Comparison of ENCODE assay signal across 1 cellular context in the genomic region with DNA sequence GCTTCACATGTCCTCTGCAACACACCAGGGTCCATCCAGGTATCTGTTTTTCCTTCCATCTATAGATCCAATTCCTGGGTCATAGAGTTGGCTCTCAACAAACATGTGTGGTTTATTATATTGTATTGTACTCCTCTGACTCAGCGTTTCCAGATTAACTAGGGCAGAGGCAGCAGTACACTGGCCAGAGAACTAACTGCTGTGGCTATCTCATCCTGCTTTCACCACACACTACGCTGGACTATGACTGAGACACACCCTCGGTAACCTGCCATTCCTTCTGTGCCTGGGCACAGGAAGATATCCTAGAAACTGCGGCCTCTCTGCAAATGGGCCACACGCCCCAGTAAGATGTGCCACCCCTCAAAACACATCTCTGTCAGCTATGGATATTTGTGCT.
A peak's percentile ranks its signal among the peaks of the same experiment; 100 is the strongest.
TF ChIP-seq lines count a peak whose summit lies in the region.

No MANE protein-coding gene starts in this region.

TF ChIP-seq in K562, 482 proteins besides CTCF, POLR2A, EP300 and RAD21 (continued from another document and continues in another):
- TF ChIP-seq, protein P1, sequence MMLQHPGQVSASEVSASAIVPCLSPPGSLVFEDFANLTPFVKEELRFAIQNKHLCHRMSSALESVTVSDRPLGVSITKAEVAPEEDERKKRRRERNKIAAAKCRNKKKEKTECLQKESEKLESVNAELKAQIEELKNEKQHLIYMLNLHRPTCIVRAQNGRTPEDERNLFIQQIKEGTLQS (IDR thresholded peaks at IDR 0.05) = no peak
- TF ChIP-seq, protein P1 (CRISPR knock-in tag; conservative IDR thresholded peaks at IDR 0.05) = no peak
- no peak for TF ChIP-seq LCOR (CRISPR knock-in tag; IDR thresholded peaks at IDR 0.05)
- peak; percentile 78 for TF ChIP-seq BACH1 (tag; IDR thresholded peaks at IDR 0.05)
- no peak for TF ChIP-seq TSHZ1 (CRISPR knock-in tag; IDR thresholded peaks at IDR 0.05)
- no peak for TF ChIP-seq ZNF436 (CRISPR knock-in tag; IDR thresholded peaks at IDR 0.05)
- TF ChIP-seq POLR2AphosphoS2 (IDR thresholded peaks at IDR 0.05; ENCODE audit: low read length) = no peak
- TF ChIP-seq SAFB2 (IDR thresholded peaks at IDR 0.05; ENCODE audit: borderline replicate concordance, low read depth, low read length, severe bottlenecking) = no peak
- TF ChIP-seq ZNF253 (CRISPR knock-in tag; conservative IDR thresholded peaks at IDR 0.05) = no peak
- TF ChIP-seq FOXK1 (CRISPR knock-in tag; IDR thresholded peaks at IDR 0.05; ENCODE audit: borderline replicate concordance) = no peak
- TF ChIP-seq, protein P2, sequence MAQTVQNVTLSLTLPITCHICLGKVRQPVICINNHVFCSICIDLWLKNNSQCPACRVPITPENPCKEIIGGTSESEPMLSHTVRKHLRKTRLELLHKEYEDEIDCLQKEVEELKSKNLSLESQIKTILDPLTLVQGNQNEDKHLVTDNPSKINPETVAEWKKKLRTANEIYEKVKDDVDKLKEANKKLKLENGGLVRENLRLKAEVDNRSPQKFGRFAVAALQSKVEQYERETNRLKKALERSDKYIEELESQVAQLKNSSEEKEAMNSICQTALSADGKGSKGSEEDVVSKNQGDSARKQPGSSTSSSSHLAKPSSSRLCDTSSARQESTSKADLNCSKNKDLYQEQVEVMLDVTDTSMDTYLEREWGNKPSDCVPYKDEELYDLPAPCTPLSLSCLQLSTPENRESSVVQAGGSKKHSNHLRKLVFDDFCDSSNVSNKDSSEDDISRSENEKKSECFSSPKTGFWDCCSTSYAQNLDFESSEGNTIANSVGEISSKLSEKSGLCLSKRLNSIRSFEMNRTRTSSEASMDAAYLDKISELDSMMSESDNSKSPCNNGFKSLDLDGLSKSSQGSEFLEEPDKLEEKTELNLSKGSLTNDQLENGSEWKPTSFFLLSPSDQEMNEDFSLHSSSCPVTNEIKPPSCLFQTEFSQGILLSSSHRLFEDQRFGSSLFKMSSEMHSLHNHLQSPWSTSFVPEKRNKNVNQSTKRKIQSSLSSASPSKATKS (CRISPR knock-in tag; IDR thresholded peaks at IDR 0.05) = no peak
- TF ChIP-seq, protein P3, sequence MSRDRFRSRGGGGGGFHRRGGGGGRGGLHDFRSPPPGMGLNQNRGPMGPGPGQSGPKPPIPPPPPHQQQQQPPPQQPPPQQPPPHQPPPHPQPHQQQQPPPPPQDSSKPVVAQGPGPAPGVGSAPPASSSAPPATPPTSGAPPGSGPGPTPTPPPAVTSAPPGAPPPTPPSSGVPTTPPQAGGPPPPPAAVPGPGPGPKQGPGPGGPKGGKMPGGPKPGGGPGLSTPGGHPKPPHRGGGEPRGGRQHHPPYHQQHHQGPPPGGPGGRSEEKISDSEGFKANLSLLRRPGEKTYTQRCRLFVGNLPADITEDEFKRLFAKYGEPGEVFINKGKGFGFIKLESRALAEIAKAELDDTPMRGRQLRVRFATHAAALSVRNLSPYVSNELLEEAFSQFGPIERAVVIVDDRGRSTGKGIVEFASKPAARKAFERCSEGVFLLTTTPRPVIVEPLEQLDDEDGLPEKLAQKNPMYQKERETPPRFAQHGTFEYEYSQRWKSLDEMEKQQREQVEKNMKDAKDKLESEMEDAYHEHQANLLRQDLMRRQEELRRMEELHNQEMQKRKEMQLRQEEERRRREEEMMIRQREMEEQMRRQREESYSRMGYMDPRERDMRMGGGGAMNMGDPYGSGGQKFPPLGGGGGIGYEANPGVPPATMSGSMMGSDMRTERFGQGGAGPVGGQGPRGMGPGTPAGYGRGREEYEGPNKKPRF (IDR thresholded peaks at IDR 0.05; ENCODE audit: low read depth, low read length) = no peak
- TF ChIP-seq XRCC3 (IDR thresholded peaks at IDR 0.05) = no peak
- no peak for TF ChIP-seq SNRNP70 (optimal IDR thresholded peaks at IDR 0.05; ENCODE audit: low read depth, low read length)
- TF ChIP-seq MEIS2 (IDR thresholded peaks at IDR 0.05; ENCODE audit: partially characterized antibody) = peak; percentile 19
- no peak for TF ChIP-seq NR2F6 (CRISPR knock-in tag; IDR thresholded peaks at IDR 0.05)
- TF ChIP-seq ARID1B (IDR thresholded peaks at IDR 0.05) = peak; percentile 46
- TF ChIP-seq MTF1 (CRISPR knock-in tag; IDR thresholded peaks at IDR 0.05; ENCODE audit: borderline replicate concordance) = no peak
- TF ChIP-seq HCFC1 (IDR thresholded peaks at IDR 0.05; ENCODE audit: low read depth, low read length) = no peak
- TF ChIP-seq ZNF766 (CRISPR knock-in tag; conservative IDR thresholded peaks at IDR 0.05) = peak; percentile 94
- no peak for TF ChIP-seq CC2D1A (IDR thresholded peaks at IDR 0.05)
- TF ChIP-seq RBM17 (IDR thresholded peaks at IDR 0.05; ENCODE audit: borderline replicate concordance, low read depth, low read length) = no peak
- TF ChIP-seq MECOM (CRISPR knock-in tag; IDR thresholded peaks at IDR 0.05) = no peak
- peak; percentile 98 for TF ChIP-seq ZNF316 (IDR thresholded peaks at IDR 0.05)
- TF ChIP-seq ZNF263 (CRISPR knock-in tag; IDR thresholded peaks at IDR 0.05; ENCODE audit: borderline replicate concordance) = no peak
- TF ChIP-seq KDM2B (CRISPR knock-in tag; IDR thresholded peaks at IDR 0.05) = no peak
- TF ChIP-seq, protein P4, sequence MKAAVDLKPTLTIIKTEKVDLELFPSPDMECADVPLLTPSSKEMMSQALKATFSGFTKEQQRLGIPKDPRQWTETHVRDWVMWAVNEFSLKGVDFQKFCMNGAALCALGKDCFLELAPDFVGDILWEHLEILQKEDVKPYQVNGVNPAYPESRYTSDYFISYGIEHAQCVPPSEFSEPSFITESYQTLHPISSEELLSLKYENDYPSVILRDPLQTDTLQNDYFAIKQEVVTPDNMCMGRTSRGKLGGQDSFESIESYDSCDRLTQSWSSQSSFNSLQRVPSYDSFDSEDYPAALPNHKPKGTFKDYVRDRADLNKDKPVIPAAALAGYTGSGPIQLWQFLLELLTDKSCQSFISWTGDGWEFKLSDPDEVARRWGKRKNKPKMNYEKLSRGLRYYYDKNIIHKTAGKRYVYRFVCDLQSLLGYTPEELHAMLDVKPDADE (conservative IDR thresholded peaks at IDR 0.05; ENCODE audit: control insufficient read depth, low read depth, low read length) = no peak
- no peak for TF ChIP-seq PPARD (CRISPR knock-in tag; IDR thresholded peaks at IDR 0.05)
- TF ChIP-seq ZNF584 (CRISPR knock-in tag; IDR thresholded peaks at IDR 0.05; ENCODE audit: low read depth) = no peak
- no peak for TF ChIP-seq CTCFL (IDR thresholded peaks at IDR 0.05; ENCODE audit: borderline replicate concordance, insufficient read depth, low read depth, low read length, poor library complexity, severe bottlenecking)
- no peak for TF ChIP-seq ZNF174 (CRISPR knock-in tag; IDR thresholded peaks at IDR 0.05)
- TF ChIP-seq DPF2 (IDR thresholded peaks at IDR 0.05) = peak; percentile 52
- TF ChIP-seq ZEB2 (IDR thresholded peaks at IDR 0.05) = no peak
- TF ChIP-seq TRIM28 (IDR thresholded peaks at IDR 0.05) = no peak
- no peak for TF ChIP-seq HDAC3 (IDR thresholded peaks at IDR 0.05; ENCODE audit: borderline replicate concordance, partially characterized antibody)
- no peak for TF ChIP-seq FOXM1 (IDR thresholded peaks at IDR 0.05; ENCODE audit: low read depth)
- TF ChIP-seq FOXM1 (CRISPR knock-in tag; IDR thresholded peaks at IDR 0.05; ENCODE audit: low read depth) = no peak
- no peak for TF ChIP-seq PRPF4 (IDR thresholded peaks at IDR 0.05; ENCODE audit: insufficient read depth, low read depth, low read length, poor library complexity, severe bottlenecking)
- TF ChIP-seq SRSF1 (IDR thresholded peaks at IDR 0.05; ENCODE audit: low read depth, low read length) = no peak
- TF ChIP-seq ZNF696 (CRISPR knock-in tag; conservative IDR thresholded peaks at IDR 0.05) = no peak
- no peak for TF ChIP-seq HNRNPK (IDR thresholded peaks at IDR 0.05; ENCODE audit: low read depth, low read length, poor library complexity, severe bottlenecking)
- no peak for TF ChIP-seq NUFIP1 (IDR thresholded peaks at IDR 0.05; ENCODE audit: partially characterized antibody)
- TF ChIP-seq IRF1 (CRISPR knock-in tag; IDR thresholded peaks at IDR 0.05; ENCODE audit: borderline replicate concordance) = no peak
- TF ChIP-seq TAF15 (IDR thresholded peaks at IDR 0.05; ENCODE audit: low read depth, low read length) = no peak
- TF ChIP-seq SMARCA4 (IDR thresholded peaks at IDR 0.05) = peak; percentile 36; the same call in 1 of the 2 replicates
- no peak for TF ChIP-seq STAT6 (CRISPR knock-in tag; IDR thresholded peaks at IDR 0.05)
- no peak for TF ChIP-seq E4F1 (CRISPR knock-in tag; IDR thresholded peaks at IDR 0.05; ENCODE audit: borderline replicate concordance)
- no peak for TF ChIP-seq PYGO2 (tag; IDR thresholded peaks at IDR 0.05)
- no peak for TF ChIP-seq ZFP30 (CRISPR knock-in tag; IDR thresholded peaks at IDR 0.05; ENCODE audit: borderline replicate concordance)
